Comparison of ENCODE assay signal across 8 cellular contexts in genomic region chr5:7849531-7850240, GRCh38. TPM values are rescaled to one million over a fixed set of nuclear protein-coding genes. Genes with fewer than 3 reads are reported as not detected.
A peak's percentile ranks its signal among the peaks of the same experiment; 100 is the strongest.
DNase-seq lines count a peak whose midpoint lies in the region; ATAC-seq and TF ChIP-seq lines count a peak whose summit lies in the region.

No MANE protein-coding gene starts in this region.

- H3K36me3 ChIP-seq in colonic mucosa (no peaks in the 10 kb centered on the region), mesodermal cell (ENCODE audit: control insufficient read depth, insufficient read depth, low read length) (no peaks in the 10 kb centered on the region), uterus (no peaks in the 10 kb centered on the region)

- H3K27me3 ChIP-seq in CD4-positive, alpha-beta T cell (ENCODE audit: control insufficient read depth, insufficient read depth, low read length), result peaks cover 11% of the 10 kb centered on the region
- H3K27me3 ChIP-seq in colonic mucosa, result peaks cover 18% of the 10 kb centered on the region
- no peaks in the 10 kb centered on the region for H3K27me3 ChIP-seq in uterus

- H3K4me1 ChIP-seq in colonic mucosa (peaks cover 4% of the 10 kb centered on the region), mesodermal cell (ENCODE audit: control insufficient read depth, insufficient read depth, low read length, poor library complexity, severe bottlenecking) (peaks cover 2% of the 10 kb centered on the region), uterus (peaks cover 0 to 7% of the 10 kb centered on the region in 2 donors)

- ATAC-seq in CD4-positive, alpha-beta T cell (ENCODE audit: poor library complexity), result peak; percentile 26
- ATAC-seq in GM21390 (IDR thresholded peaks at IDR 0.05; ENCODE audit: unreplicated experiment), result no peak
- ATAC-seq in HG03565 (IDR thresholded peaks at IDR 0.05; ENCODE audit: unreplicated experiment), result no peak

- no peak for TF ChIP-seq CTCF in CD4-positive, alpha-beta T cell (IDR thresholded peaks at IDR 0.05)
- TF ChIP-seq CTCF in colonic mucosa (IDR thresholded peaks at IDR 0.05), result no peak
- TF ChIP-seq CTCF in uterus (IDR thresholded peaks at IDR 0.05), result peak in 2 of 4 experiments; percentile 27 to 30

- POLR2A ChIA-PET in CD4-positive, alpha-beta T cell (lab: Charles Lee), result interaction anchor here (1.0 to 2.2 kb wide), 2 partner anchors 20 to 1217 kb away, joined by 3 to 17 read pairs; partner anchors contain the start of genes FASTKD3, MTRR, NSUN2 and SRD5A1

- WGBS in mesodermal cell (ENCODE audit: insufficient coverage in 2 of 2), 2 experiments, result 3 to 4% methylated on average over 34 to 36 of the region's 37 CpGs

- intact Hi-C loops in CD4-positive, alpha-beta T cell (cut with DNase I, micrococcal nuclease), result loop anchor here (2.0 to 10.0 kb wide), 3 partner anchors 19 to 1085 kb away; partner anchors contain the start of genes FASTKD3 (in 1 of the 2) and MTRR (in 1 of the 2)
- intact Hi-C loops in colonic mucosa (cut with DNase I) (no loop called here), uterus (cut with DNase I; ENCODE audit: low total_unique reads) (no loop called here)

- peaks cover 23% of the 10 kb centered on the region for H3K4me1 Mint-ChIP-seq in CD4-positive, alpha-beta T cell (ENCODE audit: low read depth)

- no peaks in the 10 kb centered on the region for H3K9me3 Mint-ChIP-seq in CD4-positive, alpha-beta T cell

- H3K27ac ChIP-seq in CD4-positive, alpha-beta T cell (ENCODE audit: low read depth, low read length), result no peak overlapping the region
- H3K27ac ChIP-seq in colonic mucosa (no peak overlapping the region), mesodermal cell (ENCODE audit: low read depth, low read length, severe bottlenecking) (no peak overlapping the region), uterus (peak overlapping the region; percentile 10 to 19)

- peaks cover 35% of the 10 kb centered on the region for H3K27me3 Mint-ChIP-seq in CD4-positive, alpha-beta T cell

- peak overlapping the region; percentile 49 for H3K4me3 ChIP-seq in colonic mucosa
- peak overlapping the region; percentile 47 for H3K4me3 ChIP-seq in mesodermal cell (ENCODE audit: extremely low read depth, insufficient read depth, low read length, poor library complexity, severe bottlenecking)
- H3K4me3 ChIP-seq in uterus, result peak overlapping the region; percentile 36 to 56

- no peaks in the 10 kb centered on the region for H3K36me3 Mint-ChIP-seq in CD4-positive, alpha-beta T cell (ENCODE audit: low read depth)

- no peak overlapping the region for H3K9ac ChIP-seq in colonic mucosa (ENCODE audit: low read depth in 2 of 2, low read length in 2 of 2)

- no peak overlapping the region for H3K27ac Mint-ChIP-seq in CD4-positive, alpha-beta T cell

- peak overlapping the region; percentile 91 for H3K4me3 Mint-ChIP-seq in CD4-positive, alpha-beta T cell

- no peak for TF ChIP-seq POLR2A in uterus (IDR thresholded peaks at IDR 0.05)

- no peaks in the 10 kb centered on the region for H3K9me3 ChIP-seq in CD4-positive, alpha-beta T cell (ENCODE audit: control insufficient read depth, low read length)
- H3K9me3 ChIP-seq in colonic mucosa (no peaks in the 10 kb centered on the region), mesodermal cell (ENCODE audit: control insufficient read depth, low read length) (no peaks in the 10 kb centered on the region), uterus (no peaks in the 10 kb centered on the region)

- CTCF ChIA-PET in CD4-positive, alpha-beta T cell (lab: Charles Lee), result interaction anchor here (1.2 to 1.5 kb wide), 2 partner anchors 22 to 33 kb away, joined by 3 read pairs; no protein-coding TSS in a partner anchor

- DNase-seq in CD4-positive, alpha-beta T cell, result peak in 1 of 10 experiments; percentile 4
- DNase-seq in M059J (ENCODE audit: low read depth), result peak; percentile 38
- no peak for DNase-seq in colonic mucosa
- DNase-seq in uterus, result no peak
- no peak for DNase-seq in activated CD4-positive, alpha-beta T cell treated with anti-CD3 and anti-CD28 coated beads, Interleukin-2, amount 50 U/mL, for 4 hours

RNA-seq across cellular contexts. Expression of gene CFAP90, which starts 1.2 kb away (rescaled TPM):
- not detected for total RNA-seq in CD4-positive, alpha-beta T cell
- total RNA-seq in M059J (2014; rRNA removed; shearing (Covaris generic)), result 0.44 TPM in 1 of 2 replicates, not detected in the other
- total RNA-seq in colonic mucosa, result not detected
- polyA plus RNA-seq in mesodermal cell (2013, experiment 1 of 2), result 0.18 TPM
- 0.30 TPM for polyA plus RNA-seq in mesodermal cell (2013, experiment 2 of 2)
- total RNA-seq in uterus, result 1 to 10 TPM in 1 of 4 donors, under 1 TPM in 1, not detected in 2; 0.88 to 1.7 TPM

RNA-seq across cellular contexts. Expression of gene FASTKD3, which starts 19.1 kb away (rescaled TPM):
- 1 to 10 TPM; 2.6 to 3.4 TPM for total RNA-seq in CD4-positive, alpha-beta T cell
- total RNA-seq in M059J (2014; rRNA removed; shearing (Covaris generic)), result 30.7 and 32.6 TPM in 2 replicates
- total RNA-seq in colonic mucosa (10 to 100 TPM; 11.4 to 12.2 TPM), uterus (10 to 100 TPM in 1 of 4 donors, 1 to 10 TPM in 3; 3.3 to 20.2 (median 8.7) TPM)
- polyA plus RNA-seq in mesodermal cell (2013, experiment 1 of 2), result 8.1 TPM
- polyA plus RNA-seq in mesodermal cell (2013, experiment 2 of 2), result 9.2 TPM

RNA-seq across cellular contexts. Expression of gene MTRR, which starts 19.3 kb away (rescaled TPM):
- 10 to 100 TPM; 74.6 to 77.5 TPM for total RNA-seq in CD4-positive, alpha-beta T cell
- 45.1 and 55.0 TPM in 2 replicates for total RNA-seq in M059J (2014; rRNA removed; shearing (Covaris generic))
- 10 to 100 TPM; 29.8 to 45.1 TPM for total RNA-seq in colonic mucosa
- polyA plus RNA-seq in mesodermal cell (2013, experiment 1 of 2), result 23.5 TPM
- 22.1 TPM for polyA plus RNA-seq in mesodermal cell (2013, experiment 2 of 2)
- 10 to 100 TPM; 18.8 to 51.5 (median 33.2) TPM for total RNA-seq in uterus

Comparison
In these comparisons a context has a peak if more than half of its experiments do, and no peak if none do; other contexts are left out.
1. H3K27ac ChIP-seq: peak in uterus (2 of 2); none in CD4-positive, alpha-beta T cell (single experiment), colonic mucosa (single experiment) and mesodermal cell (single experiment).
2. intact Hi-C loops: an anchor here in CD4-positive, alpha-beta T cell (2.0 to 10.0 kb wide); none called in colonic mucosa and uterus.
3. Peak in every context shown above with its lines, with median percentiles within 50 percentile points of each other: H3K4me3 ChIP-seq.